Comparison of ENCODE assay signal across 21 cellular contexts in the genomic region with DNA sequence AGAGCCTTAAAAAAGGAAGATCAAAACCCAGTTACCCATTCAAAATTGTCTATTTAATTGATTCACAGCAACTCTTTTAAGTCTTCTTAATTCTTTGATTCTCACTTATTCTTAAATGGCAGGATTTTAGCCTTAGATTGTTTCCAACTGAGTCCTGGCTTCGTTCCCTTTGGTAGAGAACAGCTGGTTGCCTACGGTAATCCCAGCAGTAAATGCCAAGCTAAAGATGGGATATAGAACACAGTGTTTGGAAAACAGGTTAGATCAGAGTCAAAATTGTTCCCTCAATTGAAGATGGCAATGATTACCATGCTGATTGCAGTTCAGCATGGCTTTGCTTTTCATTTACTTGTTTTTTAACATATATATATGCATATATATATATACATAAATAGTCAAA.
A peak's percentile ranks its signal among the peaks of the same experiment; 100 is the strongest.
DNase-seq lines count a peak whose midpoint lies in the region; ATAC-seq, FAIRE-seq and TF ChIP-seq lines count a peak whose summit lies in the region.
"Had no signal": no experiment of that assay in that cellular context is flagged by ENCODE, and none has a peak within 500 bp of the region (broad histone marks: within the 10 kb centered on the region; RNA-seq: fewer than 3 reads in every experiment).

No MANE protein-coding gene starts in this region.

- DNase-seq in A549 (ENCODE audit: low read depth in 1 of 2, low spot score in 1 of 2): no peak
- DNase-seq in astrocyte of the hippocampus (ENCODE audit: low read depth, low spot score): peak; percentile 46
- peak; percentile 25 for DNase-seq in middle frontal gyrus (ENCODE audit: extremely low spot score, low spot score)
- DNase-seq in stimulated activated naive CD4-positive, alpha-beta T cell treated with Interleukin-2 at 50 U/mL for 16 hours (lab: John Stamatoyannopoulos, UW): no peak
- no peak for DNase-seq in stimulated activated naive B cell treated with anti-CD40 and anti-IgM and Interleukin-4, amounts not matched to agents 10 μg/mL and 1 μg/mL and 100 μg/mL, for 72 hours
- DNase-seq in NCI-H1105 (lab: John Stamatoyannopoulos, UW): no peak
- DNase-seq: activated CD4-positive, alpha-beta memory T cell treated with anti-CD3 and anti-CD28 coated beads for 36 hours; activated T-cell treated with anti-CD3 and anti-CD28 coated beads, Interleukin-2, amount 50 U/mL, for 4 hours; CD4-positive, alpha-beta memory T cell; effector CD4-positive, alpha-beta T cell; naive thymus-derived CD4-positive, alpha-beta T cell; NCI-H187 treated with DMSO at 0.1 percent for 48 hours; stimulated activated CD4-positive, alpha-beta T cell treated with anti-CD3 and anti-CD28 coated beads, Interleukin-15, amount 100 ng/mL, for 24 hours; T-cell had no signal

- no peak overlapping the region for H3K27ac Mint-ChIP-seq in stimulated activated naive B cell treated with anti-CD40 and anti-IgM and Interleukin-4, amounts not matched to agents 10 μg/mL and 1 μg/mL and 100 μg/mL, for 72 hours
- H3K27ac Mint-ChIP-seq: activated CD4-positive, alpha-beta memory T cell treated with anti-CD3 and anti-CD28 coated beads for 36 hours; activated naive CD8-positive, alpha-beta T cell; CD4-positive, alpha-beta memory T cell; naive thymus-derived CD4-positive, alpha-beta T cell; stimulated activated naive CD8-positive, alpha-beta T cell treated with anti-CD3 and anti-CD28 coated beads, Interleukin-15, Interleukin-2, amounts not matched to agents 100 ng/mL and 50 ng/mL, for 24 hours; T-cell had no signal

- CTCF ChIA-PET in A549 (lab: Yijun Ruan, JAX): no interaction called here

- no peak for TF ChIP-seq RAD21 in A549 (conservative IDR thresholded peaks at IDR 0.05 in 1 of 2, IDR thresholded peaks at IDR 0.05 in 1 of 2)

- H3K27me3 ChIP-seq in HUES6 (ENCODE audit: control insufficient read depth, insufficient read depth, low read length): no peaks in the 10 kb centered on the region

- peaks cover 0 to 2% of the 10 kb centered on the region in 2 donors for H3K9me3 Mint-ChIP-seq in stimulated activated naive B cell treated with anti-CD40 and anti-IgM and Interleukin-4, amounts not matched to agents 10 μg/mL and 1 μg/mL and 100 μg/mL, for 72 hours
- H3K9me3 Mint-ChIP-seq: activated T-cell treated with anti-CD3 and anti-CD28 coated beads, Interleukin-2, amount 50 U/mL, for 4 hours had no signal

- no peaks in the 10 kb centered on the region for H3K4me1 Mint-ChIP-seq in stimulated activated naive B cell treated with anti-CD40 and anti-IgM and Interleukin-4, amounts not matched to agents 10 μg/mL and 1 μg/mL and 100 μg/mL, for 72 hours
- H3K4me1 Mint-ChIP-seq: CD4-positive, alpha-beta memory T cell; naive thymus-derived CD4-positive, alpha-beta T cell; T-cell had no signal

- no peak for TF ChIP-seq CTCF in A549 (IDR thresholded peaks at IDR 0.05)

- peak overlapping the region; percentile 43 to 75; a peak in 5 of 6 replicates for H3K27ac ChIP-seq in A549
- peak overlapping the region; percentile 77; the same call in 1 of the 2 replicates for H3K27ac ChIP-seq in HUES6 (ENCODE audit: low read depth, low read length)
- H3K27ac ChIP-seq: VCaP had no signal

- no peak for FAIRE-seq in A549 (lab: Jason Lieb, UNC)
- FAIRE-seq: bronchial epithelial cell had no signal

- POLR2A ChIA-PET in A549 (lab: Yijun Ruan, JAX): no interaction called here

- no peak overlapping the region for H3K4me3 Mint-ChIP-seq in stimulated activated naive B cell treated with anti-CD40 and anti-IgM and Interleukin-4, amounts not matched to agents 10 μg/mL and 1 μg/mL and 100 μg/mL, for 72 hours
- H3K4me3 Mint-ChIP-seq: activated CD4-positive, alpha-beta memory T cell treated with anti-CD3 and anti-CD28 coated beads for 36 hours; activated naive CD8-positive, alpha-beta T cell; activated T-cell treated with anti-CD3 and anti-CD28 coated beads, Interleukin-2, amount 50 U/mL, for 4 hours; CD4-positive, alpha-beta memory T cell; naive thymus-derived CD4-positive, alpha-beta T cell; stimulated activated naive CD8-positive, alpha-beta T cell treated with anti-CD3 and anti-CD28 coated beads, Interleukin-15, Interleukin-2, amounts not matched to agents 100 ng/mL and 50 ng/mL, for 24 hours; T-cell had no signal

- H3K4me1 ChIP-seq in A549: no peaks in the 10 kb centered on the region
- peaks cover 12% of the 10 kb centered on the region for H3K4me1 ChIP-seq in HUES6 (ENCODE audit: control insufficient read depth, insufficient read depth, low read length)

- WGBS in A549 (ENCODE audit: missing lambda C conversion rate): 65% methylated on average over 2 of the region's 2 CpGs

- ATAC-seq in A549: no peak
- ATAC-seq in stimulated activated naive B cell treated with anti-CD40 and anti-IgM and Interleukin-4, amounts not matched to agents 10 μg/mL and 1 μg/mL and 100 μg/mL, for 72 hours (replicated peaks): no peak
- no peak for ATAC-seq in HG02973 (IDR thresholded peaks at IDR 0.05; ENCODE audit: unreplicated experiment)
- ATAC-seq: activated T-cell treated with anti-CD3 and anti-CD28 coated beads, Interleukin-2, amount 50 U/mL, for 4 hours; left lobe of liver; naive thymus-derived CD4-positive, alpha-beta T cell; T-cell had no signal

- H3K9ac ChIP-seq in HUES6 (ENCODE audit: low read length): no peak overlapping the region

- no peaks in the 10 kb centered on the region for H3K9me3 ChIP-seq in A549
- H3K9me3 ChIP-seq in HUES6 (ENCODE audit: control insufficient read depth, insufficient read depth, low read depth, low read length): peaks cover 4% of the 10 kb centered on the region; the same call in 1 of the 2 replicates

- TF ChIP-seq EP300 in A549 (IDR thresholded peaks at IDR 0.05): no peak

- no peaks in the 10 kb centered on the region for H3K36me3 ChIP-seq in HUES6 (ENCODE audit: control insufficient read depth, insufficient read depth, low read length)

- no peaks in the 10 kb centered on the region for H3K36me3 Mint-ChIP-seq in stimulated activated naive B cell treated with anti-CD40 and anti-IgM and Interleukin-4, amounts not matched to agents 10 μg/mL and 1 μg/mL and 100 μg/mL, for 72 hours
- H3K36me3 Mint-ChIP-seq: activated CD4-positive, alpha-beta memory T cell treated with anti-CD3 and anti-CD28 coated beads for 36 hours; activated naive CD8-positive, alpha-beta T cell; CD4-positive, alpha-beta memory T cell; naive thymus-derived CD4-positive, alpha-beta T cell; T-cell had no signal

- no peak for TF ChIP-seq POLR2A in A549 (IDR thresholded peaks at IDR 0.05; ENCODE audit: low read length)

- H3K4me3 ChIP-seq in A549 (no peak overlapping the region), HUES6 (ENCODE audit: low read depth, low read length) (no peak overlapping the region)

- peak overlapping the region; percentile 5; the same call in 1 of the 3 replicates for H3K4me2 ChIP-seq in A549

- H3K27me3 Mint-ChIP-seq in stimulated activated naive B cell treated with anti-CD40 and anti-IgM and Interleukin-4, amounts not matched to agents 10 μg/mL and 1 μg/mL and 100 μg/mL, for 72 hours: no peaks in the 10 kb centered on the region
- H3K27me3 Mint-ChIP-seq: activated CD4-positive, alpha-beta memory T cell treated with anti-CD3 and anti-CD28 coated beads for 36 hours; activated naive CD8-positive, alpha-beta T cell; CD4-positive, alpha-beta memory T cell; naive thymus-derived CD4-positive, alpha-beta T cell; stimulated activated naive CD8-positive, alpha-beta T cell treated with anti-CD3 and anti-CD28 coated beads, Interleukin-15, Interleukin-2, amounts not matched to agents 100 ng/mL and 50 ng/mL, for 24 hours; T-cell had no signal

TF ChIP-seq in A549, 52 proteins besides CTCF, POLR2A, EP300 and RAD21 (continues in another document):
- TF ChIP-seq MAFK (IDR thresholded peaks at IDR 0.05; ENCODE audit: partially characterized antibody): no peak
- TF ChIP-seq, protein P1, sequence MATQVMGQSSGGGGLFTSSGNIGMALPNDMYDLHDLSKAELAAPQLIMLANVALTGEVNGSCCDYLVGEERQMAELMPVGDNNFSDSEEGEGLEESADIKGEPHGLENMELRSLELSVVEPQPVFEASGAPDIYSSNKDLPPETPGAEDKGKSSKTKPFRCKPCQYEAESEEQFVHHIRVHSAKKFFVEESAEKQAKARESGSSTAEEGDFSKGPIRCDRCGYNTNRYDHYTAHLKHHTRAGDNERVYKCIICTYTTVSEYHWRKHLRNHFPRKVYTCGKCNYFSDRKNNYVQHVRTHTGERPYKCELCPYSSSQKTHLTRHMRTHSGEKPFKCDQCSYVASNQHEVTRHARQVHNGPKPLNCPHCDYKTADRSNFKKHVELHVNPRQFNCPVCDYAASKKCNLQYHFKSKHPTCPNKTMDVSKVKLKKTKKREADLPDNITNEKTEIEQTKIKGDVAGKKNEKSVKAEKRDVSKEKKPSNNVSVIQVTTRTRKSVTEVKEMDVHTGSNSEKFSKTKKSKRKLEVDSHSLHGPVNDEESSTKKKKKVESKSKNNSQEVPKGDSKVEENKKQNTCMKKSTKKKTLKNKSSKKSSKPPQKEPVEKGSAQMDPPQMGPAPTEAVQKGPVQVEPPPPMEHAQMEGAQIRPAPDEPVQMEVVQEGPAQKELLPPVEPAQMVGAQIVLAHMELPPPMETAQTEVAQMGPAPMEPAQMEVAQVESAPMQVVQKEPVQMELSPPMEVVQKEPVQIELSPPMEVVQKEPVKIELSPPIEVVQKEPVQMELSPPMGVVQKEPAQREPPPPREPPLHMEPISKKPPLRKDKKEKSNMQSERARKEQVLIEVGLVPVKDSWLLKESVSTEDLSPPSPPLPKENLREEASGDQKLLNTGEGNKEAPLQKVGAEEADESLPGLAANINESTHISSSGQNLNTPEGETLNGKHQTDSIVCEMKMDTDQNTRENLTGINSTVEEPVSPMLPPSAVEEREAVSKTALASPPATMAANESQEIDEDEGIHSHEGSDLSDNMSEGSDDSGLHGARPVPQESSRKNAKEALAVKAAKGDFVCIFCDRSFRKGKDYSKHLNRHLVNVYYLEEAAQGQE (IDR thresholded peaks at IDR 0.05): no peak
- TF ChIP-seq HEYL (CRISPR knock-in tag; IDR thresholded peaks at IDR 0.05): no peak
- TF ChIP-seq MAZ (IDR thresholded peaks at IDR 0.05; ENCODE audit: borderline replicate concordance, low read depth, low read length): no peak
- TF ChIP-seq ZSCAN20 (CRISPR knock-in tag; IDR thresholded peaks at IDR 0.05): no peak
- TF ChIP-seq FOSB (CRISPR knock-in tag; IDR thresholded peaks at IDR 0.05): no peak
- no peak for TF ChIP-seq FOXS1 (CRISPR knock-in tag; IDR thresholded peaks at IDR 0.05)
- TF ChIP-seq SMC3 (IDR thresholded peaks at IDR 0.05): no peak
- no peak for TF ChIP-seq HDAC2 (IDR thresholded peaks at IDR 0.05)
- no peak for TF ChIP-seq MYC (IDR thresholded peaks at IDR 0.05; ENCODE audit: borderline replicate concordance, low read length)
- no peak for TF ChIP-seq HOXB5 (CRISPR knock-in tag; IDR thresholded peaks at IDR 0.05)

Comparison
In these comparisons a context has a peak if more than half of its experiments do, and no peak if none do; other contexts are left out.
1. DNase-seq: peak in astrocyte of the hippocampus (single experiment) and middle frontal gyrus (single experiment); none in A549 (0 of 2), stimulated activated naive CD4-positive, alpha-beta T cell treated with Interleukin-2 at 50 U/mL for 16 hours (single experiment), stimulated activated naive B cell treated with anti-CD40 and anti-IgM and Interleukin-4, amounts not matched to agents 10 μg/mL and 1 μg/mL and 100 μg/mL, for 72 hours (single experiment) and NCI-H1105 (single experiment).